In genomic region chr4:46933686-46934085, GRCh38 we compare ENCODE assay signal across 1 cellular context.
TF ChIP-seq lines count a peak whose summit lies in the region.

No MANE protein-coding gene starts in this region.

TF ChIP-seq in IMR-90, 13 proteins besides CTCF, POLR2A, EP300 and RAD21 (continued from another document):
- TF ChIP-seq USF2 (IDR thresholded peaks at IDR 0.05; ENCODE audit: low read depth, low read length): no peak
